In genomic region chr1:101847608-101848007, GRCh38 we compare ENCODE assay signal across 18 cellular contexts.
"Had no signal": no experiment of that assay in that cellular context is flagged by ENCODE, and none has a peak within 500 bp of the region (broad histone marks: within the 10 kb centered on the region; RNA-seq: fewer than 3 reads in every experiment).

No MANE protein-coding gene starts in this region.

- H3K27ac Mint-ChIP-seq: naive thymus-derived CD4-positive, alpha-beta T cell; stimulated activated memory B cell treated with anti-CD40 and anti-IgM and Interleukin-4, amounts not matched to agents 10 μg/mL and 1 μg/mL and 100 μg/mL, for 72 hours; stimulated activated naive CD8-positive, alpha-beta T cell treated with anti-CD3 and anti-CD28 coated beads, Interleukin-15, Interleukin-2, amounts not matched to agents 100 ng/mL and 50 ng/mL, for 24 hours had no signal

- H3K27me3 ChIP-seq: colonic mucosa, esophagus squamous epithelium, right lobe of liver, tibial nerve, upper lobe of right lung, vagina had no signal

- H3K4me1 ChIP-seq: colonic mucosa, esophagus squamous epithelium, parathyroid adenoma, prostate gland, right lobe of liver, spleen, tibial nerve, upper lobe of right lung, vagina had no signal

- H3K9me3 ChIP-seq: colonic mucosa, esophagus squamous epithelium, prostate gland, right lobe of liver, spleen, tibial nerve, upper lobe of right lung, vagina had no signal

- ATAC-seq: left colon; naive thymus-derived CD4-positive, alpha-beta T cell; right lobe of liver; stimulated activated memory B cell treated with anti-CD40 and anti-IgM and Interleukin-4, amounts not matched to agents 10 μg/mL and 1 μg/mL and 100 μg/mL, for 72 hours; upper lobe of right lung had no signal

- H3K9me3 Mint-ChIP-seq: stimulated activated memory B cell treated with anti-CD40 and anti-IgM and Interleukin-4, amounts not matched to agents 10 μg/mL and 1 μg/mL and 100 μg/mL, for 72 hours; stimulated activated naive CD8-positive, alpha-beta T cell treated with anti-CD3 and anti-CD28 coated beads, Interleukin-15, Interleukin-2, amounts not matched to agents 100 ng/mL and 50 ng/mL, for 24 hours had no signal

- H3K4me3 ChIP-seq: colonic mucosa, esophagus squamous epithelium, prostate gland, right lobe of liver, spleen, tibial nerve, upper lobe of right lung, vagina had no signal

- DNase-seq: colonic mucosa; dermis blood vessel endothelial cell; esophagus squamous epithelium; foreskin fibroblast; left colon; naive thymus-derived CD4-positive, alpha-beta T cell; right lobe of liver; spleen; stimulated activated CD4-positive, alpha-beta T cell treated with anti-CD3 and anti-CD28 coated beads, Interleukin-15, amount 100 ng/mL, for 24 hours; stimulated activated CD4-positive, alpha-beta T cell treated with anti-CD3 and anti-CD28 coated beads, Interleukin-1b, Interleukin-23, amount 100 ng/mL, for 48 hours; stimulated activated CD4-positive, alpha-beta T cell treated with anti-CD3 and anti-CD28 coated beads, Interleukin-4, amount 100 ng/mL, for 24 hours; upper lobe of right lung had no signal

- H3K9ac ChIP-seq: parathyroid adenoma had no signal

- H3K79me2 ChIP-seq: parathyroid adenoma had no signal

- H3K27me3 Mint-ChIP-seq: stimulated activated memory B cell treated with anti-CD40 and anti-IgM and Interleukin-4, amounts not matched to agents 10 μg/mL and 1 μg/mL and 100 μg/mL, for 72 hours had no signal

- H3K4me3 Mint-ChIP-seq: naive thymus-derived CD4-positive, alpha-beta T cell; stimulated activated memory B cell treated with anti-CD40 and anti-IgM and Interleukin-4, amounts not matched to agents 10 μg/mL and 1 μg/mL and 100 μg/mL, for 72 hours; stimulated activated naive CD8-positive, alpha-beta T cell treated with anti-CD3 and anti-CD28 coated beads, Interleukin-15, Interleukin-2, amounts not matched to agents 100 ng/mL and 50 ng/mL, for 24 hours had no signal

- H3K4me1 Mint-ChIP-seq: stimulated activated memory B cell treated with anti-CD40 and anti-IgM and Interleukin-4, amounts not matched to agents 10 μg/mL and 1 μg/mL and 100 μg/mL, for 72 hours had no signal

- H3K36me3 Mint-ChIP-seq: naive thymus-derived CD4-positive, alpha-beta T cell; stimulated activated memory B cell treated with anti-CD40 and anti-IgM and Interleukin-4, amounts not matched to agents 10 μg/mL and 1 μg/mL and 100 μg/mL, for 72 hours had no signal

- H3K36me3 ChIP-seq: colonic mucosa, esophagus squamous epithelium, prostate gland, right lobe of liver, spleen, tibial nerve, upper lobe of right lung, vagina had no signal

- H3K27ac ChIP-seq: colonic mucosa, esophagus squamous epithelium, parathyroid adenoma, prostate gland, right lobe of liver, spleen, tibial nerve, upper lobe of right lung, vagina had no signal

- H2AFZ ChIP-seq: parathyroid adenoma had no signal
